ENCODE assay signal across 20 cellular contexts in the genomic region with DNA sequence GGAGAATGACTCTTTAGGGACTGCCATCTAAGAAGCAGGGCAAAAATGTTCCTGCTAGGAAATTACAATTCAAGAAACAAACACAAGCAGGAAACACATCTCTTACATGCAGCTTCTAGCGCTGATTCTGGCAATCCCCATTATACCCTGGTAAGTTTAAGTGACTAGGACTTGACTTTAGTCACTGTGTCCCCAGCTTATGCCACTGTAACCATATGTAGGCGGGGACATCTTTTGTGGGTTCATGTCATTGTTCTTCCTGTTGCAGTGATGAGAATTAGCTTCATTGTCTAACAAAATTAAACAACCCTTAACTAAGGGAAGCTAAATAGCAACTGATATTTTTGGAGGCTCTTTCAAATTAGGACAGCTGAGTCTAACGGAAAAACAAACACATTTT. TPM values are rescaled to one million over a fixed set of nuclear protein-coding genes. Genes with fewer than 3 reads are reported as not detected.
DNase-seq lines count a peak whose midpoint lies in the region; ATAC-seq and TF ChIP-seq lines count a peak whose summit lies in the region.
"Had no signal": no experiment of that assay in that cellular context is flagged by ENCODE, and none has a peak within 500 bp of the region (broad histone marks: within the 10 kb centered on the region; RNA-seq: fewer than 3 reads in every experiment).

No MANE protein-coding gene starts in this region.

- TF ChIP-seq EP300 in gastroesophageal sphincter (IDR thresholded peaks at IDR 0.05), result no peak

- TF ChIP-seq CTCF in gastroesophageal sphincter (IDR thresholded peaks at IDR 0.05), result no peak

- H3K9me3 ChIP-seq in gastroesophageal sphincter, result no peaks in the 10 kb centered on the region

- no peak overlapping the region for H3K27ac Mint-ChIP-seq in activated T-cell treated with anti-CD3 and anti-CD28 coated beads, Interleukin-2, amount 50 U/mL, for 24 hours
- no peak overlapping the region for H3K27ac Mint-ChIP-seq in central memory CD8-positive, alpha-beta T cell (ENCODE audit: low read depth)
- H3K27ac Mint-ChIP-seq: CD4-positive, alpha-beta T cell had no signal

- H3K36me3 Mint-ChIP-seq in activated T-cell treated with anti-CD3 and anti-CD28 coated beads, Interleukin-2, amount 50 U/mL, for 4 hours (ENCODE audit: insufficient read depth), result no peaks in the 10 kb centered on the region
- H3K36me3 Mint-ChIP-seq in activated T-cell treated with anti-CD3 and anti-CD28 coated beads, Interleukin-2, amount 50 U/mL, for 24 hours (ENCODE audit: low read depth), result no peaks in the 10 kb centered on the region
- no peaks in the 10 kb centered on the region for H3K36me3 Mint-ChIP-seq in central memory CD8-positive, alpha-beta T cell (ENCODE audit: insufficient read depth)

- H3K36me3 ChIP-seq in gastroesophageal sphincter, result no peaks in the 10 kb centered on the region

- H3K9me3 Mint-ChIP-seq in activated T-cell treated with anti-CD3 and anti-CD28 coated beads, Interleukin-2, amount 50 U/mL, for 4 hours, result no peaks in the 10 kb centered on the region
- H3K9me3 Mint-ChIP-seq in activated T-cell treated with anti-CD3 and anti-CD28 coated beads, Interleukin-2, amount 50 U/mL, for 24 hours, result no peaks in the 10 kb centered on the region
- H3K9me3 Mint-ChIP-seq in central memory CD8-positive, alpha-beta T cell, result no peaks in the 10 kb centered on the region
- H3K9me3 Mint-ChIP-seq: CD4-positive, alpha-beta T cell had no signal

- H3K4me3 ChIP-seq in gastroesophageal sphincter, result no peak overlapping the region
- H3K4me3 ChIP-seq: K562 had no signal

- 86 to 89% methylated on average over 2 to 3 of the region's 3 CpGs for WGBS in gastroesophageal sphincter (ENCODE audit: low coverage in 1 of 2), 2 donors

- no peak overlapping the region for H3K4me3 Mint-ChIP-seq in activated T-cell treated with anti-CD3 and anti-CD28 coated beads, Interleukin-2, amount 50 U/mL, for 4 hours
- no peak overlapping the region for H3K4me3 Mint-ChIP-seq in activated T-cell treated with anti-CD3 and anti-CD28 coated beads, Interleukin-2, amount 50 U/mL, for 24 hours
- no peak overlapping the region for H3K4me3 Mint-ChIP-seq in central memory CD8-positive, alpha-beta T cell
- H3K4me3 Mint-ChIP-seq: CD4-positive, alpha-beta T cell had no signal

- no peak overlapping the region for H3K27ac ChIP-seq in gastroesophageal sphincter
- H3K27ac ChIP-seq: HL-60 had no signal

- peak; percentile 48 to 63 for ATAC-seq in activated T-cell treated with anti-CD3 and anti-CD28 coated beads, Interleukin-2, amount 50 U/mL, for 4 hours
- ATAC-seq in HG02885 (IDR thresholded peaks at IDR 0.05; ENCODE audit: poor library complexity, unreplicated experiment), result peak; percentile 55
- ATAC-seq in central memory CD8-positive, alpha-beta T cell (replicated peaks; ENCODE audit: extremely low read depth, poor library complexity, severe bottlenecking), result peak; percentile 83
- peak; percentile 88 for ATAC-seq in stimulated activated naive CD8-positive, alpha-beta T cell treated with anti-CD3 and anti-CD28 coated beads, Interleukin-15, Interleukin-2, amounts not matched to agents 100 U/mL and 50 U/mL, for 24 hours
- no peak for ATAC-seq in gastroesophageal sphincter
- ATAC-seq: K562 had no signal

- peaks cover 27% of the 10 kb centered on the region for H3K27me3 Mint-ChIP-seq in activated T-cell treated with anti-CD3 and anti-CD28 coated beads, Interleukin-2, amount 50 U/mL, for 4 hours (ENCODE audit: low read depth)
- peaks cover 34% of the 10 kb centered on the region for H3K27me3 Mint-ChIP-seq in activated T-cell treated with anti-CD3 and anti-CD28 coated beads, Interleukin-2, amount 50 U/mL, for 24 hours
- peaks cover 26% of the 10 kb centered on the region for H3K27me3 Mint-ChIP-seq in central memory CD8-positive, alpha-beta T cell

- no peaks in the 10 kb centered on the region for H3K4me1 ChIP-seq in gastroesophageal sphincter

- TF ChIP-seq POLR2A in gastroesophageal sphincter (IDR thresholded peaks at IDR 0.05), result no peak

- no peak for DNase-seq in activated T-cell treated with anti-CD3 and anti-CD28 coated beads, Interleukin-2, amount 50 U/mL, for 4 hours
- no peak for DNase-seq in activated T-cell treated with anti-CD3 and anti-CD28 coated beads, Interleukin-2, amount 50 U/mL, for 24 hours
- DNase-seq in central memory CD8-positive, alpha-beta T cell (ENCODE audit: low spot score in 2 of 2), result no peak
- DNase-seq in stimulated activated naive CD8-positive, alpha-beta T cell treated with anti-CD3 and anti-CD28 coated beads, Interleukin-15, Interleukin-2, amounts not matched to agents 100 U/mL and 50 U/mL, for 24 hours, result no peak
- DNase-seq in SW 1271 (lab: John Stamatoyannopoulos, UW), result no peak
- DNase-seq: ACHN; CD4-positive, alpha-beta T cell; DMS79; GOT3; NCI-H1048; NCI-H1694; NCI-H2171 treated with DMSO at 0.1 percent for 48 hours; NCI-H510A; NCI-H82; SHP77 treated with DMSO at 0.1 percent for 48 hours had no signal

- peaks cover 7% of the 10 kb centered on the region for H3K27me3 ChIP-seq in gastroesophageal sphincter

- peaks cover 4% of the 10 kb centered on the region for H3K4me1 Mint-ChIP-seq in activated T-cell treated with anti-CD3 and anti-CD28 coated beads, Interleukin-2, amount 50 U/mL, for 4 hours (ENCODE audit: low read depth)
- H3K4me1 Mint-ChIP-seq in activated T-cell treated with anti-CD3 and anti-CD28 coated beads, Interleukin-2, amount 50 U/mL, for 24 hours (ENCODE audit: low read depth), result peaks cover 8% of the 10 kb centered on the region
- no peaks in the 10 kb centered on the region for H3K4me1 Mint-ChIP-seq in central memory CD8-positive, alpha-beta T cell

RNA-seq across cellular contexts. Expression of a gene that starts 17.9 kb away (rescaled TPM):
- total RNA-seq in activated T-cell treated with anti-CD3 and anti-CD28 coated beads, Interleukin-2, amount 50 U/mL, for 4 hours, result under 1 TPM; 0.08 to 0.81 (median 0.40) TPM
- total RNA-seq in gastroesophageal sphincter, result 1 to 10 TPM in 2 of 4 donors, under 1 TPM in 2; 0.15 to 1.3 (median 0.68) TPM
- total RNA-seq: CD4-positive, alpha-beta T cell; G401; K562 had no signal

RNA-seq across cellular contexts. Expression of a gene that starts 47.4 kb away (rescaled TPM):
- total RNA-seq in activated T-cell treated with anti-CD3 and anti-CD28 coated beads, Interleukin-2, amount 50 U/mL, for 4 hours, result 1 to 10 TPM; 1.5 to 3.9 (median 2.3) TPM
- total RNA-seq in gastroesophageal sphincter, result 10 to 100 TPM; 49.7 to 76.1 (median 65.6) TPM

Comparison
In these comparisons a context has a peak if more than half of its experiments do, and no peak if none do; other contexts are left out.
1. RNA of a gene that starts 47.4 kb away (total RNA-seq): 49.7 to 76.1 TPM in gastroesophageal sphincter; 1.5 to 3.9 TPM in activated T-cell treated with anti-CD3 and anti-CD28 coated beads, Interleukin-2, amount 50 U/mL, for 4 hours; every median in the first group is over 10 times any median in the second.